ENCODE assay signal across 14 cellular contexts in the genomic region with DNA sequence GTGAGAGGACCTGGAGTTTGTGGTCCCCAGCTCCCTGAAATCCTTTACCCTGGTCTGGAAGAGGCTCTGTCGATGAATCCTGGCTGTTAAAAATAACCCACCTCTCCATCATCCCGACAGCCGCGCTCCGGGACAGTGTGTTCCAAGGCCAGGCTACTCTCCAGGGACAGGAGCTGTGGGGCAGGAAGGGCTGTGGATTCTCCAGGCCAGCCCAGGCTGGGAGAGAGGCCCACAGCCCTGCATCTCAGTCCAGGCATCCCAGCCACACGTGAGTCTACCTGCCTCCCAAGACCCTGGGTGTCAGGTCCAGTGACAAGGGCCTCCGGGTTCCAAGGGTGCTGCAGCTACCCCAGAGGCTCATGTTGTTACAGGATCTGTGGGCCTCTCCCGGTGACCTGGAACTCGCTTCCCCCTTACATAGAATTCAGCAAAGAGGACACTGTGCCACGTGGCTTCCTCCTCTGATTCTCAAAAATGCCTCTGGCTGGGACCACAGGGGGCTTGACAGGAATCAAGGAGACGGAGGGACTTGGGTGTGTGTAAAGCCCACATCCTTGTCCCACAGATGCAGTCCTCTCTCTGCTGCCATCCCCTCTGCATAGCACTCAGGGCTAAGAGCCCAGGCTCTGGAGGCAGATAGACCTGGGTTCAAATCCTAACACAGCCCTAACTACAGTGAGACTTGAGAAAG. TPM values are rescaled to one million over a fixed set of nuclear protein-coding genes. Genes with fewer than 3 reads are reported as not detected.
DNase-seq lines count a peak whose midpoint lies in the region; ATAC-seq and TF ChIP-seq lines count a peak whose summit lies in the region.
"Had no signal": no experiment of that assay in that cellular context is flagged by ENCODE, and none has a peak within 500 bp of the region (broad histone marks: within the 10 kb centered on the region; RNA-seq: fewer than 3 reads in every experiment).

No MANE protein-coding gene starts in this region.

- no peak for ATAC-seq in natural killer cell
- no peak for ATAC-seq in natural killer cell treated with Interleukin-12 subunit alpha and Interleukin-12 subunit beta and Interleukin-15 and Interleukin-18, amount 100 ng/mL, for 72 hours
- ATAC-seq in Right ventricle myocardium superior (ENCODE audit: poor library complexity) = peak; percentile 94
- peak; percentile 55 for ATAC-seq in aorta (ENCODE audit: low FRiP score)
- ATAC-seq in GM21825 (IDR thresholded peaks at IDR 0.05; ENCODE audit: unreplicated experiment) = no peak
- ATAC-seq: activated naive CD4-positive, alpha-beta T cell treated with anti-CD3 and anti-CD28 coated beads, Interleukin-2, amount 50 U/mL, for 72 hours had no signal

- H3K4me2 ChIP-seq in neural progenitor cell = no peak overlapping the region

- H3K4me1 Mint-ChIP-seq in natural killer cell = no peaks in the 10 kb centered on the region
- no peaks in the 10 kb centered on the region for H3K4me1 Mint-ChIP-seq in natural killer cell treated with Interleukin-12 subunit alpha and Interleukin-12 subunit beta and Interleukin-15 and Interleukin-18, amount 100 ng/mL, for 72 hours (ENCODE audit: low read depth in 2 of 2)
- H3K4me1 Mint-ChIP-seq in neural progenitor cell = peaks cover 4% of the 10 kb centered on the region

- intact Hi-C loops in natural killer cell (cut with micrococcal nuclease) = no loop called here
- intact Hi-C loops in Right ventricle myocardium superior (cut with DNase I) = no loop called here
- intact Hi-C loops in aorta (cut with DNase I) = no loop called here

- H2AFZ ChIP-seq in neural progenitor cell (replicated peaks) = peak overlapping the region; percentile 12

- TF ChIP-seq CTCF in natural killer cell (IDR thresholded peaks at IDR 0.05) = no peak
- TF ChIP-seq CTCF in neural progenitor cell (IDR thresholded peaks at IDR 0.05) = no peak
- no peak for TF ChIP-seq CTCF in GM13977 (IDR thresholded peaks at IDR 0.05; ENCODE audit: extremely low read depth, insufficient read depth, missing control alignments)

- DNase-seq in natural killer cell (peak; percentile 9), Right ventricle myocardium superior (peak; percentile 82), neural progenitor cell (ENCODE audit: low spot score) (no peak), aorta (peak; percentile 62 to 71), GM13977 (ENCODE audit: low spot score) (no peak), activated gamma-delta T cell (lab: John Stamatoyannopoulos, UW) (no peak)
- no peak for DNase-seq in natural killer cell treated with Interleukin-12 subunit alpha and Interleukin-12 subunit beta and Interleukin-15 and Interleukin-18, amount 100 ng/mL, for 72 hours (ENCODE audit: low spot score)
- DNase-seq: DMS79 treated with DMSO at 0.1 percent for 48 hours, MG63, NCI-H345, T-helper 1 cell had no signal

- H3K4me3 ChIP-seq in neural progenitor cell (no peak overlapping the region), aorta (ENCODE audit: low read length in 2 of 2) (no peak overlapping the region)
- H3K4me3 ChIP-seq: MG63 had no signal

- H3K9ac ChIP-seq in neural progenitor cell = no peak overlapping the region

- WGBS in aorta, 2 donors = 41 to 43% methylated on average over 11 of the region's 11 CpGs

- no peaks in the 10 kb centered on the region for H3F3A ChIP-seq in neural progenitor cell (ENCODE audit: low read depth)

- H3K4me1 ChIP-seq in neural progenitor cell = peaks cover 4% of the 10 kb centered on the region
- H3K4me1 ChIP-seq in aorta (ENCODE audit: control insufficient read depth in 1 of 2, insufficient read depth in 2 of 2, low read length in 2 of 2) = no peaks in the 10 kb centered on the region

- H3K36me3 Mint-ChIP-seq in natural killer cell (no peaks in the 10 kb centered on the region), neural progenitor cell (no peaks in the 10 kb centered on the region)
- H3K36me3 Mint-ChIP-seq in natural killer cell treated with Interleukin-12 subunit alpha and Interleukin-12 subunit beta and Interleukin-15 and Interleukin-18, amount 100 ng/mL, for 72 hours = no peaks in the 10 kb centered on the region
- H3K36me3 Mint-ChIP-seq: activated naive CD4-positive, alpha-beta T cell treated with anti-CD3 and anti-CD28 coated beads, Interleukin-2, amount 50 U/mL, for 72 hours had no signal

- no peak overlapping the region for H3K27ac ChIP-seq in neural progenitor cell
- peak overlapping the region in 1 of 2 donors; percentile 39 for H3K27ac ChIP-seq in aorta (ENCODE audit: low read depth in 1 of 2, low read length in 2 of 2)

- H3K36me3 ChIP-seq in neural progenitor cell (no peaks in the 10 kb centered on the region), aorta (ENCODE audit: control insufficient read depth in 1 of 2, insufficient read depth in 2 of 2, low read length in 1 of 2) (no peaks in the 10 kb centered on the region)
- H3K36me3 ChIP-seq: MG63 had no signal

- no peaks in the 10 kb centered on the region for H3K9me3 Mint-ChIP-seq in natural killer cell
- H3K9me3 Mint-ChIP-seq in natural killer cell treated with Interleukin-12 subunit alpha and Interleukin-12 subunit beta and Interleukin-15 and Interleukin-18, amount 100 ng/mL, for 72 hours = no peaks in the 10 kb centered on the region
- H3K9me3 Mint-ChIP-seq in neural progenitor cell = no peaks in the 10 kb centered on the region
- H3K9me3 Mint-ChIP-seq: activated naive CD4-positive, alpha-beta T cell treated with anti-CD3 and anti-CD28 coated beads, Interleukin-2, amount 50 U/mL, for 72 hours had no signal

- H3K27me3 Mint-ChIP-seq in natural killer cell (ENCODE audit: low read depth in 2 of 2) (peaks cover 0 to 2% of the 10 kb centered on the region in 2 donors), neural progenitor cell (ENCODE audit: insufficient read depth, low read depth) (peaks cover 3% of the 10 kb centered on the region)
- H3K27me3 Mint-ChIP-seq in natural killer cell treated with Interleukin-12 subunit alpha and Interleukin-12 subunit beta and Interleukin-15 and Interleukin-18, amount 100 ng/mL, for 72 hours = peaks cover 4 to 10% of the 10 kb centered on the region in 2 donors

- in situ Hi-C loops in GM13977 (cut with MboI; ENCODE audit: low pct_unique_long_range_greater_than_20kb, low sequenced_read_pairs, unreplicated experiment) = no loop called here

- H3K27me3 ChIP-seq in neural progenitor cell (no peaks in the 10 kb centered on the region), aorta (ENCODE audit: control insufficient read depth in 1 of 2, insufficient read depth in 2 of 2, low read length in 1 of 2) (no peaks in the 10 kb centered on the region)
- H3K27me3 ChIP-seq: MG63 had no signal

- no peaks in the 10 kb centered on the region for H4K20me1 ChIP-seq in neural progenitor cell (ENCODE audit: low read depth)

- H3K4me3 Mint-ChIP-seq in natural killer cell = no peak overlapping the region
- no peak overlapping the region for H3K4me3 Mint-ChIP-seq in natural killer cell treated with Interleukin-12 subunit alpha and Interleukin-12 subunit beta and Interleukin-15 and Interleukin-18, amount 100 ng/mL, for 72 hours
- H3K4me3 Mint-ChIP-seq in neural progenitor cell = no peak overlapping the region

- no peaks in the 10 kb centered on the region for H3K79me2 ChIP-seq in neural progenitor cell (ENCODE audit: low read depth)

- no peaks in the 10 kb centered on the region for H3K9me3 ChIP-seq in neural progenitor cell (ENCODE audit: low read depth)
- no peaks in the 10 kb centered on the region for H3K9me3 ChIP-seq in aorta (ENCODE audit: control insufficient read depth, low read length)
- H3K9me3 ChIP-seq: MG63 had no signal

- H3K27ac Mint-ChIP-seq in natural killer cell = no peak overlapping the region
- H3K27ac Mint-ChIP-seq in natural killer cell treated with Interleukin-12 subunit alpha and Interleukin-12 subunit beta and Interleukin-15 and Interleukin-18, amount 100 ng/mL, for 72 hours = no peak overlapping the region
- no peak overlapping the region for H3K27ac Mint-ChIP-seq in neural progenitor cell
- H3K27ac Mint-ChIP-seq: activated naive CD4-positive, alpha-beta T cell treated with anti-CD3 and anti-CD28 coated beads, Interleukin-2, amount 50 U/mL, for 72 hours had no signal

RNA-seq across cellular contexts. Expression of gene ADRA2B, which starts 17.3 kb away (rescaled TPM):
- total RNA-seq in natural killer cell = 1 to 10 TPM in 1 of 3 donors, under 1 TPM in 2; 0.18 to 1.3 (median 0.38) TPM
- total RNA-seq in natural killer cell treated with Interleukin-12 subunit alpha and Interleukin-12 subunit beta and Interleukin-15 and Interleukin-18, amount 100 ng/mL, for 72 hours = not detected
- total RNA-seq in Right ventricle myocardium superior = 6.4 TPM
- total RNA-seq in neural progenitor cell (ENCODE audit: low replicate concordance) = 3.0 and 10.5 TPM in 2 replicates
- total RNA-seq in aorta = 10 to 100 TPM in 1 of 2 donors, under 1 TPM in 1; 0.81 to 34.0 TPM
- polyA plus RNA-seq in aorta = under 1 TPM in 1 of 2 donors, not detected in 1; 0.26 TPM
- polyA plus RNA-seq: neural cell had no signal

RNA-seq across cellular contexts. Expression of gene ASTL, which starts 39.3 kb away (rescaled TPM):
- 10 to 100 TPM in 1 of 3 donors, 1 to 10 TPM in 2; 5.5 to 11.3 (median 8.8) TPM for total RNA-seq in natural killer cell
- under 1 TPM in 1 of 2 donors, not detected in 1; 0.92 TPM for total RNA-seq in natural killer cell treated with Interleukin-12 subunit alpha and Interleukin-12 subunit beta and Interleukin-15 and Interleukin-18, amount 100 ng/mL, for 72 hours
- not detected for total RNA-seq in Right ventricle myocardium superior
- total RNA-seq in neural progenitor cell (ENCODE audit: low replicate concordance) = not detected in 2 replicates
- under 1 TPM; 0.57 to 0.62 TPM for total RNA-seq in aorta
- not detected for polyA plus RNA-seq in aorta
- polyA plus RNA-seq: neural cell had no signal

RNA-seq across cellular contexts. Expression of gene DUSP2, which starts 46.2 kb away (rescaled TPM):
- total RNA-seq in natural killer cell (100 to 1,000 TPM; 300 to 564 (median 432) TPM), Right ventricle myocardium superior (1.5 TPM), neural progenitor cell (ENCODE audit: low replicate concordance) (2.3 TPM in 1 of 2 replicates, not detected in the other), aorta (1 to 10 TPM; 5.7 to 7.5 TPM)
- total RNA-seq in natural killer cell treated with Interleukin-12 subunit alpha and Interleukin-12 subunit beta and Interleukin-15 and Interleukin-18, amount 100 ng/mL, for 72 hours = 10 to 100 TPM; 30.9 to 52.0 TPM
- 1 to 10 TPM; 1.2 to 1.9 TPM for polyA plus RNA-seq in aorta

Comparison
In these comparisons a context has a peak if more than half of its experiments do, and no peak if none do; other contexts are left out.
1. DNase-seq: peak in natural killer cell (single experiment), Right ventricle myocardium superior (single experiment) and aorta (2 of 2); none in natural killer cell treated with Interleukin-12 subunit alpha and Interleukin-12 subunit beta and Interleukin-15 and Interleukin-18, amount 100 ng/mL, for 72 hours (single experiment), neural progenitor cell (single experiment), GM13977 (single experiment) and activated gamma-delta T cell (single experiment).
2. RNA of gene DUSP2, which starts 46.2 kb away (total RNA-seq): 300 to 564 TPM in natural killer cell; 30.9 to 52.0 TPM in natural killer cell treated with Interleukin-12 subunit alpha and Interleukin-12 subunit beta and Interleukin-15 and Interleukin-18, amount 100 ng/mL, for 72 hours, 5.7 to 7.5 TPM in aorta, 1.5 TPM in Right ventricle myocardium superior (single experiment) and 2.3 TPM in neural progenitor cell; every median in the first group is over 4 times any median in the second.
3. ATAC-seq: peak in Right ventricle myocardium superior (single experiment) and aorta (single experiment); none in natural killer cell (0 of 3), natural killer cell treated with Interleukin-12 subunit alpha and Interleukin-12 subunit beta and Interleukin-15 and Interleukin-18, amount 100 ng/mL, for 72 hours (0 of 2) and GM21825 (single experiment).